8 cellular contexts compared by ENCODE assay signal in the genomic region with DNA sequence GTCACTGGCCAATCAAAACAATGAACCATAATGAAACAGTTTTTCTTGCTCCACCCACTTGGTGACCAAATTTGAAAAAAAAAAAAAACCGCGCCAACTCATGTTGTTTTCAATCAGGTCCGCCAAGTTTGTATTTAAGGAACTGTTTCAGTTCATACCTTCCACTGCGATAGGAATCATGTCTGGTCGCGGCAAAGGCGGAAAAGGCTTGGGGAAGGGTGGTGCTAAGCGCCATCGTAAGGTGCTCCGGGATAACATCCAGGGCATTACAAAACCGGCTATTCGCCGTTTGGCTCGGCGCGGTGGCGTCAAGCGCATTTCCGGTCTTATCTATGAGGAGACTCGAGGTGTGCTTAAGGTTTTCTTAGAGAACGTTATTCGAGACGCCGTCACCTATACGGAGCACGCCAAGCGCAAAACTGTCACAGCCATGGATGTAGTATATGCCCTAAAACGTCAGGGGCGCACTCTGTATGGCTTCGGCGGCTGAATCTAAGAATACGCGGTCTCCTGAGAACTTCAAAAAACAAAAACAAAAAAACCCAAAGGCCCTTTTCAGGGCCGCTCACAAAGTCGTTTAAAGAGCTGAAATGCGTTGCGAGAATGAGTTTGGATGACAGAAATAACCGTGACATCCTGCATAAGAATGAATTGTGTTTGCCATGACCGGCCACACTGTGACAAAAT.
A peak's percentile ranks its signal among the peaks of the same experiment; 100 is the strongest.
DNase-seq lines count a peak whose midpoint lies in the region; ATAC-seq lines count a peak whose summit lies in the region.

No MANE protein-coding gene starts in this region.

- peaks cover 11% of the 10 kb centered on the region for H3K36me3 Mint-ChIP-seq in central memory CD8-positive, alpha-beta T cell (ENCODE audit: insufficient read depth)

- ATAC-seq in GM18868 (IDR thresholded peaks at IDR 0.05; ENCODE audit: unreplicated experiment) = peak; percentile 89
- ATAC-seq in HG03103 (IDR thresholded peaks at IDR 0.05; ENCODE audit: low read depth, unreplicated experiment) = peak; percentile 77
- peak; percentile 96 for ATAC-seq in central memory CD8-positive, alpha-beta T cell (replicated peaks; ENCODE audit: extremely low read depth, poor library complexity, severe bottlenecking)

- H2AFZ ChIP-seq in ACC112 (ENCODE audit: low read length, unreplicated experiment) = no peak overlapping the region

- peak overlapping the region; percentile 99 for H3K27ac Mint-ChIP-seq in central memory CD8-positive, alpha-beta T cell (ENCODE audit: low read depth)

- peaks cover 9% of the 10 kb centered on the region for H3K4me1 ChIP-seq in ACC112 (ENCODE audit: control insufficient read depth, insufficient read depth, low read length, unreplicated experiment)

- H3K79me2 ChIP-seq in ACC112 (ENCODE audit: control insufficient read depth, insufficient read depth, low read length, unreplicated experiment) = no peaks in the 10 kb centered on the region

- H3K4me1 Mint-ChIP-seq in central memory CD8-positive, alpha-beta T cell = peaks cover 18% of the 10 kb centered on the region

- peak overlapping the region; percentile 92 for H3K4me3 Mint-ChIP-seq in central memory CD8-positive, alpha-beta T cell

- H3K27me3 ChIP-seq in ACC112 (ENCODE audit: insufficient read depth, low read length) = no peaks in the 10 kb centered on the region

- no peaks in the 10 kb centered on the region for H3K27me3 Mint-ChIP-seq in central memory CD8-positive, alpha-beta T cell

- 0 out of 2 replicates have a peak, but pooled peaks cover 3% of the 10 kb centered on the region for H3K36me3 ChIP-seq in ACC112 (ENCODE audit: insufficient read depth, low read length)

- DNase-seq in NCI-H226 = peak; percentile 88
- DNase-seq in activated CD4-positive, CD25-positive, alpha-beta regulatory T cell treated with anti-CD3 and anti-CD28 coated beads, Interleukin-2, amount 50 U/mL, for 16 hours (ENCODE audit: low read depth, low spot score) = peak; percentile 78
- peak; percentile 86 to 93 for DNase-seq in central memory CD8-positive, alpha-beta T cell (ENCODE audit: low spot score in 2 of 2)
- peak; percentile 91 for DNase-seq in islet precursor cell
- DNase-seq in stimulated activated CD4-positive, alpha-beta T cell treated with anti-CD3 and anti-CD28 coated beads, Interleukin-12 subunit alpha, Interleukin-12 subunit beta, amount 100 ng/mL, for 48 hours (ENCODE audit: low read depth in 2 of 3, low spot score in 1 of 3) = peak; percentile 82 to 88 (median 85)

- H3K27ac ChIP-seq in ACC112 (ENCODE audit: low read depth, low read length) = peak overlapping the region; percentile 78

- H3K4me3 ChIP-seq in ACC112 (ENCODE audit: low read depth, low read length) = peak overlapping the region; percentile 72

- H3K9me3 Mint-ChIP-seq in central memory CD8-positive, alpha-beta T cell = no peaks in the 10 kb centered on the region

Comparison
In these comparisons a context has a peak if more than half of its experiments do, and no peak if none do; other contexts are left out.
1. Peak in every context shown above with its lines: DNase-seq, ATAC-seq, H3K4me3 ChIP-seq and H3K27ac ChIP-seq.